ENCODE assay signal across 8 cellular contexts in the genomic region with DNA sequence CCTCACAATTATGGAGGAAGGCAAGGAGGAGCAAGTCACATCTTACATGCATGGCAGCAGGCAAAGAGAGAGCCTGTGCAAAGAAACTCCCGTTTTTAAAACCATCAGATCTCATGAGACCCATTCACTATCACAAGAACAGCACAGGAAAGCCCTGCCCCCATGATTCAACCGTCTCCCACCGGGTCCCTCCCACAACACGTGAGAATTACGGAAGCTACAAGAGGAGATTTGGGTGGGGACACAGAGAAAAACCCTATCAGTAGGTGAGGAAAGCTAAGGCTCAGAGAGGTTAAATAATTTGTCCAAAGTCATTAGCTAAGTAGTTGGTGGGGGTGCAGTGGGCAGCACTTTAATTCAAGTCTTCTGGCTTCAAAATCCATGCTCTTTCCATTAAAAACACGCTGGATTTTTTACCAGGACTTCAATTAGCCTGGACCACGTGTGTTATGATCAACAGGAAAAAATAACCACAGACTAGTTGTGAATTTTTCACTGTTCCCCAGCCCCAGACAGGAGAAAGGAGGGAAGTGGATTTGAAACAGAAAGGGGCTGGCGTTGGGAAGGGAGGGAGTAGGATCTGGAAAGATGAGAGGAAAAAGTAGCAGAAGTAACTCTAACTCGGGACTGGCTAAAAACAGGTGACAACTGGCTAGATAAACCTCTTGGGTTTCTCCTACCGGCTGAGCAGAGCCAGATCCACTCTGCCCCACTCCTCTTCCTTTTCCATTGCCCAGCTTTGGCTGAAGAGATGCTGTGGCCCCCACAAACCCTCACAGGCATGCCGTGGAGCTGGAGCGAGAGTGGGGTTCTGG. TPM values are rescaled to one million over a fixed set of nuclear protein-coding genes. Genes with fewer than 3 reads are reported as not detected.
DNase-seq lines count a peak whose midpoint lies in the region; ATAC-seq and TF ChIP-seq lines count a peak whose summit lies in the region.

No MANE protein-coding gene starts in this region.

- no peak overlapping the region for H3K27ac ChIP-seq in right lobe of liver
- H3K27ac ChIP-seq in uterus: peak overlapping the region; percentile 45 to 51

- peak overlapping the region; percentile 86 for H3K4me3 Mint-ChIP-seq in activated CD4-positive, alpha-beta memory T cell treated with anti-CD3 and anti-CD28 coated beads, Interleukin-2, amount 10 ng/mL, durations not matched to agents 7 days and 5 days

- H3K27me3 ChIP-seq in GM06990 (replicated peaks; ENCODE audit: control insufficient read depth, insufficient read depth, low read length) (no peaks in the 10 kb centered on the region), right lobe of liver (no peaks in the 10 kb centered on the region), uterus (no peaks in the 10 kb centered on the region)

- POLR2A ChIA-PET in activated CD4-positive, alpha-beta memory T cell treated with anti-CD3 and anti-CD28 coated beads, Interleukin-2, amount 10 ng/mL, durations not matched to agents 7 days and 5 days (lab: Charles Lee): interaction anchor here (1.9 kb wide), 1 partner anchor 189 kb away, joined by 5 read pairs; a partner anchor contains a TSS

- intact Hi-C loops in right lobe of liver (cut with DNase I) (no loop called here), uterus (cut with DNase I; ENCODE audit: low total_unique reads) (no loop called here)

- H3K36me3 ChIP-seq in GM06990 (ENCODE audit: control insufficient read depth, insufficient read depth, low read length): no peaks in the 10 kb centered on the region
- no peaks in the 10 kb centered on the region for H3K36me3 ChIP-seq in right lobe of liver
- H3K36me3 ChIP-seq in uterus: no peaks in the 10 kb centered on the region

- TF ChIP-seq POLR2A in right lobe of liver (IDR thresholded peaks at IDR 0.05): no peak
- TF ChIP-seq POLR2A in uterus (IDR thresholded peaks at IDR 0.05): no peak

- no peaks in the 10 kb centered on the region for H3K36me3 Mint-ChIP-seq in activated CD4-positive, alpha-beta memory T cell treated with anti-CD3 and anti-CD28 coated beads, Interleukin-2, amount 10 ng/mL, durations not matched to agents 7 days and 5 days (ENCODE audit: low read depth)

- WGBS in right lobe of liver (ENCODE audit: insufficient coverage, low coverage, low lambda C conversion rate, missing lambda C conversion rate): 28% methylated on average over 11 of the region's 12 CpGs

- CTCF ChIA-PET in activated CD4-positive, alpha-beta memory T cell treated with anti-CD3 and anti-CD28 coated beads, Interleukin-2, amount 10 ng/mL, durations not matched to agents 7 days and 5 days (lab: Charles Lee): interaction anchor here (0.5 kb wide), 1 partner anchor 1149 kb away, joined by 3 read pairs; no protein-coding TSS in a partner anchor

- TF ChIP-seq CTCF in GM06990 (IDR thresholded peaks at IDR 0.05; ENCODE audit: insufficient read depth, low read length, poor library complexity, severe bottlenecking) (no peak), right lobe of liver (IDR thresholded peaks at IDR 0.05) (no peak), uterus (IDR thresholded peaks at IDR 0.05) (no peak)

- H3K9me3 Mint-ChIP-seq in activated CD4-positive, alpha-beta memory T cell treated with anti-CD3 and anti-CD28 coated beads, Interleukin-2, amount 10 ng/mL, durations not matched to agents 7 days and 5 days: no peaks in the 10 kb centered on the region

- peak; percentile 19 for ATAC-seq in HG02610 (IDR thresholded peaks at IDR 0.05; ENCODE audit: unreplicated experiment)
- ATAC-seq in right lobe of liver: peak in 2 of 4 donors; percentile 20 to 35
- no peak for ATAC-seq in GM18867 (IDR thresholded peaks at IDR 0.05; ENCODE audit: unreplicated experiment)

- no peaks in the 10 kb centered on the region for H3K4me1 ChIP-seq in right lobe of liver
- H3K4me1 ChIP-seq in uterus: no peaks in the 10 kb centered on the region

- H3K27ac Mint-ChIP-seq in activated CD4-positive, alpha-beta memory T cell treated with anti-CD3 and anti-CD28 coated beads, Interleukin-2, amount 10 ng/mL, durations not matched to agents 7 days and 5 days: peak overlapping the region; percentile 61

- no peaks in the 10 kb centered on the region for H3K27me3 Mint-ChIP-seq in activated CD4-positive, alpha-beta memory T cell treated with anti-CD3 and anti-CD28 coated beads, Interleukin-2, amount 10 ng/mL, durations not matched to agents 7 days and 5 days

- H3K9me3 ChIP-seq in right lobe of liver: no peaks in the 10 kb centered on the region
- no peaks in the 10 kb centered on the region for H3K9me3 ChIP-seq in uterus

- H3K4me1 Mint-ChIP-seq in activated CD4-positive, alpha-beta memory T cell treated with anti-CD3 and anti-CD28 coated beads, Interleukin-2, amount 10 ng/mL, durations not matched to agents 7 days and 5 days: peaks cover 24% of the 10 kb centered on the region

- H3K4me3 ChIP-seq in GM06990 (replicated peaks; ENCODE audit: low read depth, low read length) (peak overlapping the region; percentile 70), right lobe of liver (peak overlapping the region; percentile 38 to 60 (median 59)), uterus (peak overlapping the region; percentile 47 to 64)

- no peak for DNase-seq in GM06990 (ENCODE audit: extremely low read depth, insufficient read length)
- DNase-seq in activated CD4-positive, alpha-beta memory T cell treated with anti-CD3 and anti-CD28 coated beads, Interleukin-2, amount 10 ng/mL, durations not matched to agents 7 days and 5 days: no peak
- no peak for DNase-seq in right lobe of liver
- no peak for DNase-seq in uterus
- no peak for DNase-seq in NCI-H1436 (lab: John Stamatoyannopoulos, UW)
- DNase-seq in activated CD8-positive, alpha-beta memory T cell treated with anti-CD3 and anti-CD28 coated beads, Interleukin-2, amount 50 U/mL, for 4 hours: no peak

RNA-seq across cellular contexts. Expression of a gene that starts 1.0 kb away (rescaled TPM):
- 1 to 10 TPM; 5.5 to 5.7 TPM for total RNA-seq in activated CD4-positive, alpha-beta memory T cell treated with anti-CD3 and anti-CD28 coated beads, Interleukin-2, amount 10 ng/mL, durations not matched to agents 7 days and 5 days
- total RNA-seq in right lobe of liver (1 to 10 TPM in 2 of 6 experiments, under 1 TPM in 4; 0.13 to 4.3 (median 0.51) TPM), uterus (1 to 10 TPM in 3 of 4 donors, not detected in 1; 1.0 to 5.3 (median 5.2) TPM)

Comparison
In these comparisons a context has a peak if more than half of its experiments do, and no peak if none do; other contexts are left out.
1. H3K27ac ChIP-seq: peak in uterus (2 of 2); none in right lobe of liver (0 of 3).
2. Peak in every context shown above with its lines, with median percentiles within 50 percentile points of each other: H3K4me3 ChIP-seq.